Comparison of ENCODE assay signal across 1 cellular context in the genomic region with DNA sequence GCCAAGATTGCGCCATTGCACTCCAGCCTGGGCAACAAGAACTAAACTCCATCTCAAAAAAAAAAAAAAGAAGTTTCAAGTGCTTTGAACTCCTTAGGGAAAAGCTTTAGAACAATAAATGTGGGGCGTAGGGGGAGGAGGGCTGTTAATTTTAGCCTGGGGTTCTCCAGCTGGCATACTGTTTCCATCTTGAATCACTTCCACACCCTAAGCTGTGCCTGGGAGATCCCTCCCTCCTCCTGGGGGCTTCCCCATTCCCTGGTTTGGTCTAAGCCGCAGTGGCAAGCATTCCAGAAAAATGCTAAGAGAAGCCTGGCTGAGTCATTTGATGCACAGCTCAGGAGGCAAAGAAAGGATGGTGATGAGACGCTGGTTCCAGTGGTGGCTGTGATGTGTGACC.
TF ChIP-seq lines count a peak whose summit lies in the region.

No MANE protein-coding gene starts in this region.

TF ChIP-seq in GM23338, 12 proteins besides CTCF, POLR2A, EP300 and RAD21 (continued from another document):
- TF ChIP-seq, protein P1, sequence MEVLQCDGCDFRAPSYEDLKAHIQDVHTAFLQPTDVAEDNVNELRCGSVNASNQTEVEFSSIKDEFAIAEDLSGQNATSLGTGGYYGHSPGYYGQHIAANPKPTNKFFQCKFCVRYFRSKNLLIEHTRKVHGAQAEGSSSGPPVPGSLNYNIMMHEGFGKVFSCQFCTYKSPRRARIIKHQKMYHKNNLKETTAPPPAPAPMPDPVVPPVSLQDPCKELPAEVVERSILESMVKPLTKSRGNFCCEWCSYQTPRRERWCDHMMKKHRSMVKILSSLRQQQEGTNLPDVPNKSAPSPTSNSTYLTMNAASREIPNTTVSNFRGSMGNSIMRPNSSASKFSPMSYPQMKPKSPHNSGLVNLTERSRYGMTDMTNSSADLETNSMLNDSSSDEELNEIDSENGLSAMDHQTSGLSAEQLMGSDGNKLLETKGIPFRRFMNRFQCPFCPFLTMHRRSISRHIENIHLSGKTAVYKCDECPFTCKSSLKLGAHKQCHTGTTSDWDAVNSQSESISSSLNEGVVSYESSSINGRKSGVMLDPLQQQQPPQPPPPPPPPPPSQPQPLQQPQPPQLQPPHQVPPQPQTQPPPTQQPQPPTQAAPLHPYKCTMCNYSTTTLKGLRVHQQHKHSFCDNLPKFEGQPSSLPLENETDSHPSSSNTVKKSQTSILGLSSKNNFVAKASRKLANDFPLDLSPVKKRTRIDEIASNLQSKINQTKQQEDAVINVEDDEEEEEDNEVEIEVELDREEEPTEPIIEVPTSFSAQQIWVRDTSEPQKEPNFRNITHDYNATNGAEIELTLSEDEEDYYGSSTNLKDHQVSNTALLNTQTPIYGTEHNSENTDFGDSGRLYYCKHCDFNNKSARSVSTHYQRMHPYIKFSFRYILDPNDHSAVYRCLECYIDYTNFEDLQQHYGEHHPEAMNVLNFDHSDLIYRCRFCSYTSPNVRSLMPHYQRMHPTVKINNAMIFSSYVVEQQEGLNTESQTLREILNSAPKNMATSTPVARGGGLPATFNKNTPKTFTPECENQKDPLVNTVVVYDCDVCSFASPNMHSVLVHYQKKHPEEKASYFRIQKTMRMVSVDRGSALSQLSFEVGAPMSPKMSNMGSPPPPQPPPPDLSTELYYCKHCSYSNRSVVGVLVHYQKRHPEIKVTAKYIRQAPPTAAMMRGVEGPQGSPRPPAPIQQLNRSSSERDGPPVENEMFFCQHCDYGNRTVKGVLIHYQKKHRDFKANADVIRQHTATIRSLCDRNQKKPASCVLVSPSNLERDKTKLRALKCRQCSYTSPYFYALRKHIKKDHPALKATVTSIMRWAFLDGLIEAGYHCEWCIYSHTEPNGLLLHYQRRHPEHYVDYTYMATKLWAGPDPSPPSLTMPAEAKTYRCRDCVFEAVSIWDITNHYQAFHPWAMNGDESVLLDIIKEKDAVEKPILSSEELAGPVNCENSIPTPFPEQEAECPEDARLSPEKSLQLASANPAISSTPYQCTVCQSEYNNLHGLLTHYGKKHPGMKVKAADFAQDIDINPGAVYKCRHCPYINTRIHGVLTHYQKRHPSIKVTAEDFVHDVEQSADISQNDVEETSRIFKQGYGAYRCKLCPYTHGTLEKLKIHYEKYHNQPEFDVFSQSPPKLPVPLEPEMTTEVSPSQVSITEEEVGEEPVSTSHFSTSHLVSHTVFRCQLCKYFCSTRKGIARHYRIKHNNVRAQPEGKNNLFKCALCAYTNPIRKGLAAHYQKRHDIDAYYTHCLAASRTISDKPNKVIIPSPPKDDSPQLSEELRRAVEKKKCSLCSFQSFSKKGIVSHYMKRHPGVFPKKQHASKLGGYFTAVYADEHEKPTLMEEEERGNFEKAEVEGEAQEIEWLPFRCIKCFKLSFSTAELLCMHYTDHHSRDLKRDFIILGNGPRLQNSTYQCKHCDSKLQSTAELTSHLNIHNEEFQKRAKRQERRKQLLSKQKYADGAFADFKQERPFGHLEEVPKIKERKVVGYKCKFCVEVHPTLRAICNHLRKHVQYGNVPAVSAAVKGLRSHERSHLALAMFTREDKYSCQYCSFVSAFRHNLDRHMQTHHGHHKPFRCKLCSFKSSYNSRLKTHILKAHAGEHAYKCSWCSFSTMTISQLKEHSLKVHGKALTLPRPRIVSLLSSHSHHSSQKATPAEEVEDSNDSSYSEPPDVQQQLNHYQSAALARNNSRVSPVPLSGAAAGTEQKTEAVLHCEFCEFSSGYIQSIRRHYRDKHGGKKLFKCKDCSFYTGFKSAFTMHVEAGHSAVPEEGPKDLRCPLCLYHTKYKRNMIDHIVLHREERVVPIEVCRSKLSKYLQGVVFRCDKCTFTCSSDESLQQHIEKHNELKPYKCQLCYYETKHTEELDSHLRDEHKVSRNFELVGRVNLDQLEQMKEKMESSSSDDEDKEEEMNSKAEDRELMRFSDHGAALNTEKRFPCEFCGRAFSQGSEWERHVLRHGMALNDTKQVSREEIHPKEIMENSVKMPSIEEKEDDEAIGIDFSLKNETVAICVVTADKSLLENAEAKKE (CRISPR knock-in tag; IDR thresholded peaks at IDR 0.05) = no peak
- no peak for TF ChIP-seq NANOG (IDR thresholded peaks at IDR 0.05; ENCODE audit: borderline replicate concordance)
- no peak for TF ChIP-seq ZNF331 (CRISPR knock-in tag; IDR thresholded peaks at IDR 0.05; ENCODE audit: low read depth)
- no peak for TF ChIP-seq EZH2phosphoT487 (IDR thresholded peaks at IDR 0.05; ENCODE audit: unreplicated experiment)
TF ChIP-seq in GM23338: peak in this region for 0.
